Comparison of ENCODE assay signal across 13 cellular contexts in genomic region chr11:41431784-41432183, GRCh38. TPM values are rescaled to one million over a fixed set of nuclear protein-coding genes. Genes with fewer than 3 reads are reported as not detected.
DNase-seq lines count a peak whose midpoint lies in the region; ATAC-seq and TF ChIP-seq lines count a peak whose summit lies in the region.
"Had no signal": no experiment of that assay in that cellular context is flagged by ENCODE, and none has a peak within 500 bp of the region (broad histone marks: within the 10 kb centered on the region; RNA-seq: fewer than 3 reads in every experiment).

No MANE protein-coding gene starts in this region.

- H3K9me3 ChIP-seq in cardiac muscle cell (ENCODE audit: low read depth) (no peaks in the 10 kb centered on the region), upper lobe of right lung (no peaks in the 10 kb centered on the region)

- TF ChIP-seq CTCF in cardiac muscle cell (IDR thresholded peaks at IDR 0.05; ENCODE audit: low read depth, low read length) (peak; percentile 12), dorsolateral prefrontal cortex (IDR thresholded peaks at IDR 0.05 in 54 of 56, conservative IDR thresholded peaks at IDR 0.05 in 2 of 56; ENCODE audit: low read depth in 1 of 56, partially characterized antibody in 56 of 56) (peak in 41 of 56 donors; percentile 9 to 50 (median 32)), upper lobe of right lung (IDR thresholded peaks at IDR 0.05) (peak; percentile 41)

- H3K36me3 Mint-ChIP-seq in effector memory CD8-positive, alpha-beta T cell (ENCODE audit: insufficient read depth), result no peaks in the 10 kb centered on the region
- no peaks in the 10 kb centered on the region for H3K36me3 Mint-ChIP-seq in activated naive CD8-positive, alpha-beta T cell treated with anti-CD3 and anti-CD28 coated beads, Interleukin-2, amount 50 U/mL, for 24 hours (ENCODE audit: low read depth)

- H3K4me1 ChIP-seq in cardiac muscle cell (ENCODE audit: low read depth) (no peaks in the 10 kb centered on the region), upper lobe of right lung (no peaks in the 10 kb centered on the region)

- H3K4me3 ChIP-seq in cardiac muscle cell, result no peak overlapping the region
- no peak overlapping the region for H3K4me3 ChIP-seq in dorsolateral prefrontal cortex
- no peak overlapping the region for H3K4me3 ChIP-seq in upper lobe of right lung

- H3K9me3 Mint-ChIP-seq in effector memory CD8-positive, alpha-beta T cell, result peaks cover 6 to 31% of the 10 kb centered on the region in 2 donors
- H3K9me3 Mint-ChIP-seq in activated naive CD8-positive, alpha-beta T cell treated with anti-CD3 and anti-CD28 coated beads, Interleukin-2, amount 50 U/mL, for 24 hours, result peaks cover 11% of the 10 kb centered on the region

- no peak overlapping the region for H3K27ac Mint-ChIP-seq in effector memory CD8-positive, alpha-beta T cell
- H3K27ac Mint-ChIP-seq in activated naive CD8-positive, alpha-beta T cell treated with anti-CD3 and anti-CD28 coated beads, Interleukin-2, amount 50 U/mL, for 24 hours, result no peak overlapping the region

- no peaks in the 10 kb centered on the region for H3K4me1 Mint-ChIP-seq in effector memory CD8-positive, alpha-beta T cell (ENCODE audit: low read depth in 2 of 2)
- H3K4me1 Mint-ChIP-seq in activated naive CD8-positive, alpha-beta T cell treated with anti-CD3 and anti-CD28 coated beads, Interleukin-2, amount 50 U/mL, for 24 hours, result no peaks in the 10 kb centered on the region

- no peaks in the 10 kb centered on the region for H3K27me3 Mint-ChIP-seq in effector memory CD8-positive, alpha-beta T cell
- H3K27me3 Mint-ChIP-seq in activated naive CD8-positive, alpha-beta T cell treated with anti-CD3 and anti-CD28 coated beads, Interleukin-2, amount 50 U/mL, for 24 hours, result no peaks in the 10 kb centered on the region

- DNase-seq in cardiac muscle cell (ENCODE audit: low read depth in 1 of 2, low spot score in 1 of 2) (peak in 1 of 2 donors; percentile 52), Right ventricle myocardium inferior (ENCODE audit: missing footprints) (no peak), NCI-H69 (lab: John Stamatoyannopoulos, UW) (peak; percentile 79), dorsolateral prefrontal cortex (no peak), upper lobe of right lung (no peak)
- DNase-seq in effector memory CD8-positive, alpha-beta T cell, result no peak
- DNase-seq in activated naive CD8-positive, alpha-beta T cell treated with anti-CD3 and anti-CD28 coated beads, Interleukin-2, amount 50 U/mL, for 24 hours, result no peak
- DNase-seq: activated CD8-positive, alpha-beta memory T cell treated with anti-CD3 and anti-CD28 coated beads for 24 hours; C1 segment of cervical spinal cord; central memory CD4-positive, alpha-beta T cell; posterior cingulate gyrus had no signal

- intact Hi-C loops in Right ventricle myocardium inferior (cut with DNase I), result no loop called here
- intact Hi-C loops in dorsolateral prefrontal cortex (cut with DNase I), result no loop called here
- intact Hi-C loops in upper lobe of right lung (cut with DNase I), result no loop called here

- H3K36me3 ChIP-seq in cardiac muscle cell (no peaks in the 10 kb centered on the region), upper lobe of right lung (no peaks in the 10 kb centered on the region)

- H3K27ac ChIP-seq in cardiac muscle cell, result no peak overlapping the region
- no peak overlapping the region for H3K27ac ChIP-seq in dorsolateral prefrontal cortex
- no peak overlapping the region for H3K27ac ChIP-seq in upper lobe of right lung

- ATAC-seq in Right ventricle myocardium inferior, result no peak
- no peak for ATAC-seq in upper lobe of right lung
- ATAC-seq in effector memory CD8-positive, alpha-beta T cell (replicated peaks), result no peak
- no peak for ATAC-seq in activated naive CD8-positive, alpha-beta T cell treated with anti-CD3 and anti-CD28 coated beads, Interleukin-2, amount 50 U/mL, for 24 hours
- ATAC-seq in HG03025 (IDR thresholded peaks at IDR 0.05; ENCODE audit: low FRiP score, unreplicated experiment), result no peak

- no peak overlapping the region for H3K4me3 Mint-ChIP-seq in effector memory CD8-positive, alpha-beta T cell
- no peak overlapping the region for H3K4me3 Mint-ChIP-seq in activated naive CD8-positive, alpha-beta T cell treated with anti-CD3 and anti-CD28 coated beads, Interleukin-2, amount 50 U/mL, for 24 hours

- no peaks in the 10 kb centered on the region for H3K27me3 ChIP-seq in cardiac muscle cell
- no peaks in the 10 kb centered on the region for H3K27me3 ChIP-seq in dorsolateral prefrontal cortex
- no peaks in the 10 kb centered on the region for H3K27me3 ChIP-seq in upper lobe of right lung

RNA-seq across cellular contexts. Expression of gene LRRC4C, which starts 27.7 kb away (rescaled TPM):
- 0.77 and 2.2 TPM in 2 replicates for total RNA-seq in cardiac muscle cell
- polyA plus RNA-seq in cardiac muscle cell, result 0.66 and 0.70 TPM in 2 replicates
- total RNA-seq in Right ventricle myocardium inferior, result 1.0 TPM
- total RNA-seq in dorsolateral prefrontal cortex, result 100 to 1,000 TPM in 1 of 120 experiments, 10 to 100 TPM in 119; 34.7 to 101 (median 68.1) TPM
- 2.2 TPM for total RNA-seq in upper lobe of right lung
- total RNA-seq: RPMI7951 had no signal

Comparison
In these comparisons a context has a peak if more than half of its experiments do, and no peak if none do; other contexts are left out.
1. RNA of gene LRRC4C, which starts 27.7 kb away (total RNA-seq): 34.7 to 101 TPM in dorsolateral prefrontal cortex; 2.2 TPM in upper lobe of right lung (single experiment), 1.0 TPM in Right ventricle myocardium inferior (single experiment) and 0.77 to 2.2 TPM in cardiac muscle cell; every median in the first group is over 10 times any median in the second.
2. Peak in every context shown above with its lines, with median percentiles within 50 percentile points of each other: CTCF ChIP-seq.